ENCODE assay signal across 23 cellular contexts in genomic region chr21:37574751-37575150, GRCh38.
A peak's percentile ranks its signal among the peaks of the same experiment; 100 is the strongest.
DNase-seq lines count a peak whose midpoint lies in the region; ATAC-seq, FAIRE-seq and TF ChIP-seq lines count a peak whose summit lies in the region.
"Had no signal": no experiment of that assay in that cellular context is flagged by ENCODE, and none has a peak within 500 bp of the region (broad histone marks: within the 10 kb centered on the region; RNA-seq: fewer than 3 reads in every experiment).

No MANE protein-coding gene starts in this region.

- DNase-seq in K562 (ENCODE audit: extremely low read depth in 1 of 4, low spot score in 3 of 4): no peak
- no peak for DNase-seq in endothelial cell (ENCODE audit: low spot score)
- DNase-seq in sigmoid colon: peak; percentile 44
- no peak for DNase-seq in esophagus squamous epithelium (lab: John Stamatoyannopoulos, UW)
- no peak for DNase-seq in anterior cingulate cortex (lab: John Stamatoyannopoulos, UW)
- DNase-seq in gastrocnemius medialis: no peak
- DNase-seq: ACHN; BE2C; CD4-positive, alpha-beta memory T cell; DMS153; DMS79; GDM1; H7; HFFc6 had no signal

- H3K27me3 Mint-ChIP-seq in endothelial cell (ENCODE audit: unreplicated experiment): no peaks in the 10 kb centered on the region

- H3K27me3 ChIP-seq in BLaER1 treated with 17β-estradiol and CSF1 and Interleukin-3, amounts not matched to agents 10 nM and 100 nM: no peaks in the 10 kb centered on the region
- H3K27me3 ChIP-seq in K562 (ENCODE audit: control insufficient read depth in 2 of 2, insufficient read depth in 2 of 2, low read length in 2 of 2): no peaks in the 10 kb centered on the region; a peak in 1 of 5 replicates
- no peaks in the 10 kb centered on the region for H3K27me3 ChIP-seq in sigmoid colon
- H3K27me3 ChIP-seq in esophagus squamous epithelium: no peaks in the 10 kb centered on the region
- no peaks in the 10 kb centered on the region for H3K27me3 ChIP-seq in gastrocnemius medialis
- H3K27me3 ChIP-seq: BE2C had no signal

- TF ChIP-seq EP300 in K562 (IDR thresholded peaks at IDR 0.05; ENCODE audit: low read length): no peak
- TF ChIP-seq EP300 in sigmoid colon (IDR thresholded peaks at IDR 0.05): no peak

- no TSS peak for BruUV-seq in K562 (replicated peaks; lab: Mats Ljungman, UMichigan)

- 69% methylated on average over 7 of the region's 7 CpGs for WGBS in K562 (ENCODE audit: insufficient coverage, low coverage, missing lambda C conversion rate)
- 87 to 95% methylated on average over 7 of the region's 7 CpGs for whole genome bisulfite sequencing in sigmoid colon, 2 donors
- 80 to 100% methylated on average over 1 to 2 of the region's 7 CpGs for WGBS in esophagus squamous epithelium, 2 donors

- no peaks in the 10 kb centered on the region for H3K4me1 Mint-ChIP-seq in endothelial cell (ENCODE audit: unreplicated experiment)
- H3K4me1 Mint-ChIP-seq: CD14-positive monocyte; CD4-positive, alpha-beta memory T cell; GM23338; IgD-negative memory B cell had no signal

- peaks cover 10% of the 10 kb centered on the region for H3K9me3 Mint-ChIP-seq in endothelial cell (ENCODE audit: unreplicated experiment)

- no peak overlapping the region for H3K4me3 ChIP-seq in BLaER1 treated with 17β-estradiol and CSF1 and Interleukin-3, amounts not matched to agents 10 nM and 100 nM
- H3K4me3 ChIP-seq in K562 (no peak overlapping the region), sigmoid colon (no peak overlapping the region), esophagus squamous epithelium (no peak overlapping the region), gastrocnemius medialis (no peak overlapping the region)
- H3K4me3 ChIP-seq: GM23338 had no signal

- H3K27ac Mint-ChIP-seq in endothelial cell (ENCODE audit: unreplicated experiment): no peak overlapping the region
- H3K27ac Mint-ChIP-seq: CD4-positive, alpha-beta memory T cell; GM23338; HFFc6 had no signal

- FAIRE-seq in K562 (lab: Jason Lieb, UNC): no peak
- FAIRE-seq: A204.1, GM12892, GM18507, HTR-8/SVneo had no signal

- H3K36me3 ChIP-seq in BLaER1 treated with 17β-estradiol and CSF1 and Interleukin-3, amounts not matched to agents 10 nM and 100 nM: peaks cover 0 to 13% (median 0%) of the 10 kb centered on the region in 11 experiments; a peak in 3 of 22 replicates
- H3K36me3 ChIP-seq in K562 (ENCODE audit: control insufficient read depth, insufficient read depth, low read length) (no peaks in the 10 kb centered on the region), sigmoid colon (no peaks in the 10 kb centered on the region), esophagus squamous epithelium (no peaks in the 10 kb centered on the region), gastrocnemius medialis (no peaks in the 10 kb centered on the region)
- H3K36me3 ChIP-seq: BE2C had no signal

- H3K4me2 ChIP-seq in BLaER1 treated with 17β-estradiol and CSF1 and Interleukin-3, amounts not matched to agents 10 nM and 100 nM: peak overlapping the region in 8 of 11 experiments; percentile 23 to 64 (median 40); a peak in 12 of 22 replicates
- H3K4me2 ChIP-seq in K562 (ENCODE audit: insufficient read depth, low read length): no peak overlapping the region
- H3K4me2 ChIP-seq: GM23338 had no signal

- no peak overlapping the region for H3K27ac ChIP-seq in BLaER1 treated with 17β-estradiol and CSF1 and Interleukin-3, amounts not matched to agents 10 nM and 100 nM
- no peak overlapping the region for H3K27ac ChIP-seq in K562 (ENCODE audit: extremely low read depth, low read depth, low read length)
- H3K27ac ChIP-seq in sigmoid colon: no peak overlapping the region
- H3K27ac ChIP-seq in esophagus squamous epithelium: no peak overlapping the region
- no peak overlapping the region for H3K27ac ChIP-seq in gastrocnemius medialis

- H3K9ac ChIP-seq in BLaER1 treated with 17β-estradiol and CSF1 and Interleukin-3, amounts not matched to agents 10 nM and 100 nM: peak overlapping the region in 1 of 11 experiments; percentile 8; a peak in 1 of 22 replicates
- no peak overlapping the region; a peak in 1 of 4 replicates for H3K9ac ChIP-seq in K562 (ENCODE audit: insufficient read depth in 1 of 2, low read depth in 2 of 2, low read length in 2 of 2)

- no peak for TF ChIP-seq RAD21 in K562 (CRISPR knock-in tag; conservative IDR thresholded peaks at IDR 0.05 in 1 of 2, IDR thresholded peaks at IDR 0.05 in 1 of 2)

- TF ChIP-seq CTCF in K562 (IDR thresholded peaks at IDR 0.05 in 2 of 3, conservative IDR thresholded peaks at IDR 0.05 in 1 of 3; ENCODE audit: insufficient read depth in 2 of 3, low read depth in 1 of 3, low read length in 3 of 3) (peak in 2 of 3 experiments; percentile 1 to 16; a peak in 1 of 6 replicates), endothelial cell (IDR thresholded peaks at IDR 0.05; ENCODE audit: unreplicated experiment) (no peak), sigmoid colon (IDR thresholded peaks at IDR 0.05) (no peak), esophagus squamous epithelium (IDR thresholded peaks at IDR 0.05) (no peak), gastrocnemius medialis (IDR thresholded peaks at IDR 0.05 in 4 of 5, conservative IDR thresholded peaks at IDR 0.05 in 1 of 5) (no peak)

- peaks cover 3% of the 10 kb centered on the region for H3K36me3 Mint-ChIP-seq in endothelial cell (ENCODE audit: low read depth, unreplicated experiment)
- H3K36me3 Mint-ChIP-seq: CD14-positive monocyte had no signal

- H2AFZ ChIP-seq in K562 (ENCODE audit: low read depth, low read length): no peak overlapping the region
- H2AFZ ChIP-seq: GM23338 had no signal

- POLR2A ChIA-PET in K562 (lab: Yijun Ruan, JAX): interaction anchor here (1.5 kb wide), 1 partner anchor 10 kb away, joined by 12 read pairs; no protein-coding TSS in a partner anchor

- TF ChIP-seq POLR2A in K562 (conservative IDR thresholded peaks at IDR 0.05) (no peak), sigmoid colon (IDR thresholded peaks at IDR 0.05) (no peak), esophagus squamous epithelium (IDR thresholded peaks at IDR 0.05) (no peak), gastrocnemius medialis (IDR thresholded peaks at IDR 0.05) (no peak)

- in situ Hi-C loops in K562 (cut with MboI) (no loop called here), gastrocnemius medialis (cut with MboI; ENCODE audit: low sequenced_read_pairs in 4 of 4) (loop anchor here in 1 of 4 donors (25.0 kb wide), 1 partner anchor 312 kb away; the partner anchor contains the start of gene VPS26C)

- no peaks in the 10 kb centered on the region for H3K9me1 ChIP-seq in K562 (ENCODE audit: control insufficient read depth, insufficient read depth, low read length)

- CTCF ChIA-PET in K562 (lab: Yijun Ruan, JAX; ENCODE audit: low intra/inter-chr PET ratio): no interaction called here

- ATAC-seq in K562 (peak; percentile 61), gastrocnemius medialis (no peak)
- ATAC-seq: GM23338, HCT116 had no signal

- H3K4me1 ChIP-seq in BLaER1 treated with 17β-estradiol and CSF1 and Interleukin-3, amounts not matched to agents 10 nM and 100 nM: peaks cover 0 to 30% (median 18%) of the 10 kb centered on the region in 10 experiments; a peak in 11 of 20 replicates
- peaks cover 0 to 5% of the 10 kb centered on the region in 2 experiments; a peak in 2 of 5 replicates for H3K4me1 ChIP-seq in K562 (replicated peaks in 1 of 2; ENCODE audit: control insufficient read depth in 2 of 2, insufficient read depth in 2 of 2, low read length in 2 of 2)
- H3K4me1 ChIP-seq in sigmoid colon: no peaks in the 10 kb centered on the region
- no peaks in the 10 kb centered on the region for H3K4me1 ChIP-seq in esophagus squamous epithelium
- peaks cover 0 to 5% of the 10 kb centered on the region in 2 donors for H3K4me1 ChIP-seq in gastrocnemius medialis
- H3K4me1 ChIP-seq: BE2C had no signal

- no peaks in the 10 kb centered on the region for H3K79me2 ChIP-seq in K562 (ENCODE audit: control insufficient read depth, insufficient read depth, low read length)

- peak overlapping the region; percentile 47 for H3K4me3 Mint-ChIP-seq in endothelial cell (ENCODE audit: unreplicated experiment)
- H3K4me3 Mint-ChIP-seq: CD14-positive monocyte; CD4-positive, alpha-beta memory T cell; GM23338; HFFc6; IgD-negative memory B cell had no signal

- intact Hi-C loops in K562 (cut with micrococcal nuclease): no loop called here
- intact Hi-C loops in sigmoid colon (cut with DNase I): no loop called here
- intact Hi-C loops in esophagus squamous epithelium (cut with DNase I): no loop called here
- intact Hi-C loops in gastrocnemius medialis (cut with DNase I; ENCODE audit: low total_unique reads): no loop called here

- H4K20me1 ChIP-seq in BLaER1 treated with 17β-estradiol and CSF1 and Interleukin-3, amounts not matched to agents 10 nM and 100 nM: no peaks in the 10 kb centered on the region
- no peaks in the 10 kb centered on the region for H4K20me1 ChIP-seq in K562 (replicated peaks; ENCODE audit: control insufficient read depth, insufficient read depth, low read length)

- H3K9me3 ChIP-seq in BLaER1 treated with 17β-estradiol and CSF1 and Interleukin-3, amounts not matched to agents 10 nM and 100 nM (replicated peaks in 1 of 11): peaks cover 25 to 34% (median 29%) of the 10 kb centered on the region in 11 experiments
- 0 out of 2 replicates have a peak, but pooled peaks cover 5% of the 10 kb centered on the region for H3K9me3 ChIP-seq in K562 (replicated peaks; ENCODE audit: control insufficient read depth, insufficient read depth, low read depth, low read length)
- H3K9me3 ChIP-seq in sigmoid colon: peaks cover 0 to 8% (median 6%) of the 10 kb centered on the region in 4 donors
- H3K9me3 ChIP-seq in esophagus squamous epithelium: peaks cover 0 to 22% (median 13%) of the 10 kb centered on the region in 3 donors
- peaks cover 0 to 11% (median 0%) of the 10 kb centered on the region in 3 donors for H3K9me3 ChIP-seq in gastrocnemius medialis
- H3K9me3 ChIP-seq: BE2C had no signal

TF ChIP-seq in K562, 482 proteins besides CTCF, POLR2A, EP300 and RAD21 (continues in another document):
- TF ChIP-seq CREB1 (IDR thresholded peaks at IDR 0.05): no peak
- TF ChIP-seq CREB1 (CRISPR knock-in tag; IDR thresholded peaks at IDR 0.05): no peak
- TF ChIP-seq SMC3 (conservative IDR thresholded peaks at IDR 0.05; ENCODE audit: insufficient read depth, low read depth, low read length): no peak
- TF ChIP-seq ZNF12 (CRISPR knock-in tag; IDR thresholded peaks at IDR 0.05): no peak
- no peak for TF ChIP-seq ZEB2 (IDR thresholded peaks at IDR 0.05)
- no peak for TF ChIP-seq DLX4 (CRISPR knock-in tag; IDR thresholded peaks at IDR 0.05)
- TF ChIP-seq ETV1 (tag; conservative IDR thresholded peaks at IDR 0.05; ENCODE audit: low read depth): no peak
- no peak for TF ChIP-seq SETDB1 (IDR thresholded peaks at IDR 0.05; ENCODE audit: low read length)

Comparison
In these comparisons a context has a peak if more than half of its experiments do, and no peak if none do; other contexts are left out.
1. CTCF ChIP-seq: peak in K562 (2 of 3); none in endothelial cell (single experiment), sigmoid colon (0 of 4), esophagus squamous epithelium (0 of 6) and gastrocnemius medialis (0 of 5).